13 cellular contexts compared by ENCODE assay signal in genomic region chr5:66617223-66617861, GRCh38. TPM values are rescaled to one million over a fixed set of nuclear protein-coding genes. Genes with fewer than 3 reads are reported as not detected.
A peak's percentile ranks its signal among the peaks of the same experiment; 100 is the strongest.
DNase-seq lines count a peak whose midpoint lies in the region; ATAC-seq and TF ChIP-seq lines count a peak whose summit lies in the region.
"Had no signal": no experiment of that assay in that cellular context is flagged by ENCODE, and none has a peak within 500 bp of the region (broad histone marks: within the 10 kb centered on the region; RNA-seq: fewer than 3 reads in every experiment).

No MANE protein-coding gene starts in this region.

- no peak overlapping the region for H3K4me3 ChIP-seq in subcutaneous abdominal adipose tissue (ENCODE audit: low read depth in 1 of 5, low read length in 5 of 5)
- H3K4me3 ChIP-seq: dorsolateral prefrontal cortex had no signal

- H3K27ac Mint-ChIP-seq in activated CD8-positive, alpha-beta T cell treated with anti-CD3 and anti-CD28 coated beads for 36 hours = no peak overlapping the region

- ATAC-seq in Right ventricle myocardium superior (ENCODE audit: poor library complexity) = peak; percentile 51
- ATAC-seq in HG02885 (IDR thresholded peaks at IDR 0.05; ENCODE audit: poor library complexity, unreplicated experiment) = peak; percentile 67
- ATAC-seq in activated CD8-positive, alpha-beta T cell treated with anti-CD3 and anti-CD28 coated beads for 36 hours = peak; percentile 66
- ATAC-seq in HG02623 (IDR thresholded peaks at IDR 0.05; ENCODE audit: unreplicated experiment) = no peak

- CTCF ChIA-PET in activated CD8-positive, alpha-beta T cell treated with anti-CD3 and anti-CD28 coated beads for 36 hours (lab: Charles Lee) = no interaction called here

- H3K27ac ChIP-seq in subcutaneous abdominal adipose tissue (ENCODE audit: low read depth, low read length) = peak overlapping the region; percentile 33

- no peak for TF ChIP-seq CTCF in activated CD8-positive, alpha-beta T cell treated with anti-CD3 and anti-CD28 coated beads for 36 hours (IDR thresholded peaks at IDR 0.05)

- H3K9me3 ChIP-seq in subcutaneous abdominal adipose tissue (ENCODE audit: control insufficient read depth in 5 of 5, low read length in 5 of 5) = no peaks in the 10 kb centered on the region

- H3K36me3 ChIP-seq in subcutaneous abdominal adipose tissue (ENCODE audit: control insufficient read depth in 5 of 5, insufficient read depth in 5 of 5, low read length in 5 of 5) = no peaks in the 10 kb centered on the region

- H3K36me3 Mint-ChIP-seq in activated CD8-positive, alpha-beta T cell treated with anti-CD3 and anti-CD28 coated beads for 36 hours (ENCODE audit: low read depth) = no peaks in the 10 kb centered on the region

- H3K9me3 Mint-ChIP-seq in activated CD8-positive, alpha-beta T cell treated with anti-CD3 and anti-CD28 coated beads for 36 hours = no peaks in the 10 kb centered on the region

- POLR2A ChIA-PET in activated CD8-positive, alpha-beta T cell treated with anti-CD3 and anti-CD28 coated beads for 36 hours (lab: Charles Lee) = interaction anchor here (1.0 kb wide), 1 partner anchor 11 kb away, joined by 3 read pairs; no protein-coding TSS in a partner anchor

- no peak overlapping the region for H3K4me3 Mint-ChIP-seq in activated CD8-positive, alpha-beta T cell treated with anti-CD3 and anti-CD28 coated beads for 36 hours

- peaks cover 0 to 28% (median 12%) of the 10 kb centered on the region in 5 donors for H3K4me1 ChIP-seq in subcutaneous abdominal adipose tissue (ENCODE audit: control insufficient read depth in 5 of 5, insufficient read depth in 5 of 5, low read length in 5 of 5)

- DNase-seq in Right ventricle myocardium superior = no peak
- no peak for DNase-seq in cardiac septum (ENCODE audit: low spot score)
- no peak for DNase-seq in activated CD8-positive, alpha-beta T cell treated with anti-CD3 and anti-CD28 coated beads for 36 hours
- DNase-seq in D341Med (ENCODE audit: low spot score) = no peak
- DNase-seq in H4 (ENCODE audit: low spot score) = no peak
- DNase-seq: dorsolateral prefrontal cortex; foreskin melanocyte; NCI-H345; occipital lobe; stimulated activated CD4-positive, alpha-beta T cell treated with anti-CD3 and anti-CD28 coated beads, Interleukin-2, amount 100 ng/mL, for 24 hours had no signal

- peaks cover 3% of the 10 kb centered on the region for H3K27me3 Mint-ChIP-seq in activated CD8-positive, alpha-beta T cell treated with anti-CD3 and anti-CD28 coated beads for 36 hours

- peaks cover 8% of the 10 kb centered on the region for H3K4me1 Mint-ChIP-seq in activated CD8-positive, alpha-beta T cell treated with anti-CD3 and anti-CD28 coated beads for 36 hours (ENCODE audit: low read depth)

- no peaks in the 10 kb centered on the region for H3K27me3 ChIP-seq in subcutaneous abdominal adipose tissue (ENCODE audit: control insufficient read depth in 5 of 5, insufficient read depth in 4 of 5, low read length in 5 of 5)
- H3K27me3 ChIP-seq: dorsolateral prefrontal cortex had no signal

- H3K9ac ChIP-seq in subcutaneous abdominal adipose tissue (ENCODE audit: low read length in 5 of 5) = no peak overlapping the region

- intact Hi-C loops in Right ventricle myocardium superior (cut with DNase I) (no loop called here), cardiac septum (cut with DNase I) (no loop called here)
- intact Hi-C loops in activated CD8-positive, alpha-beta T cell treated with anti-CD3 and anti-CD28 coated beads for 36 hours (cut with micrococcal nuclease) = no loop called here

RNA-seq across cellular contexts. Expression of gene MAST4, which starts 21.1 kb away (rescaled TPM):
- total RNA-seq in Right ventricle myocardium superior (42.0 TPM), cardiac septum (91.4 TPM)
- 10 to 100 TPM in 1 of 2 experiments, 1 to 10 TPM in 1; 7.6 to 10.0 TPM for total RNA-seq in activated CD8-positive, alpha-beta T cell treated with anti-CD3 and anti-CD28 coated beads for 36 hours
- 0.75 and 0.97 TPM in 2 replicates for total RNA-seq in H4 (2014; rRNA removed; shearing (Covaris generic))
